In genomic region chr1:203036537-203036936, GRCh38 we compare ENCODE assay signal across 23 cellular contexts. TPM values are rescaled to one million over a fixed set of nuclear protein-coding genes. Genes with fewer than 3 reads are reported as not detected.
DNase-seq lines count a peak whose midpoint lies in the region; ATAC-seq and TF ChIP-seq lines count a peak whose summit lies in the region.
"Had no signal": no experiment of that assay in that cellular context is flagged by ENCODE, and none has a peak within 500 bp of the region (broad histone marks: within the 10 kb centered on the region; RNA-seq: fewer than 3 reads in every experiment).

No MANE protein-coding gene starts in this region.

- POLR2A ChIA-PET in SK-N-SH (lab: Yijun Ruan, JAX): interaction anchor here (0.9 to 1.6 kb wide), 2 partner anchors 9 to 180 kb away, joined by 3 to 7 read pairs; no protein-coding TSS in a partner anchor

- TF ChIP-seq RAD21 in SK-N-SH (IDR thresholded peaks at IDR 0.05; ENCODE audit: low read length): no peak

- H3K4me3 ChIP-seq in SK-N-SH (ENCODE audit: low read depth in 2 of 2, low read length in 1 of 2) (no peak overlapping the region), endodermal cell (ENCODE audit: low read length) (no peak overlapping the region), SJCRH30 (no peak overlapping the region)
- H3K4me3 ChIP-seq: body of pancreas had no signal

- no peak overlapping the region for H2AFZ ChIP-seq in SK-N-SH (ENCODE audit: low read depth)

- H3K27ac Mint-ChIP-seq in endodermal cell: no peak overlapping the region
- H3K27ac Mint-ChIP-seq: activated naive CD8-positive, alpha-beta T cell treated with anti-CD3 and anti-CD28 coated beads, Interleukin-2, amount 10 ng/mL, durations not matched to agents 7 days and 5 days; type B pancreatic cell had no signal

- H3K9me3 Mint-ChIP-seq in endodermal cell: peaks cover 2% of the 10 kb centered on the region
- H3K9me3 Mint-ChIP-seq: activated naive CD8-positive, alpha-beta T cell treated with anti-CD3 and anti-CD28 coated beads, Interleukin-2, amount 10 ng/mL, durations not matched to agents 7 days and 5 days; type B pancreatic cell had no signal

- no peaks in the 10 kb centered on the region for H3K9me3 ChIP-seq in SK-N-SH
- H3K9me3 ChIP-seq in endodermal cell (ENCODE audit: control insufficient read depth, low read length): no peaks in the 10 kb centered on the region
- no peaks in the 10 kb centered on the region for H3K9me3 ChIP-seq in SJCRH30 (replicated peaks)
- H3K9me3 ChIP-seq: body of pancreas, Caco-2, neutrophil had no signal

- H3K27ac ChIP-seq in SK-N-SH (ENCODE audit: low read depth in 2 of 2, low read length in 1 of 2): no peak overlapping the region; a peak in 1 of 4 replicates
- H3K27ac ChIP-seq in endodermal cell (ENCODE audit: low read depth, low read length): no peak overlapping the region
- H3K27ac ChIP-seq in SJCRH30: no peak overlapping the region
- H3K27ac ChIP-seq in foreskin keratinocyte: no peak overlapping the region
- H3K27ac ChIP-seq: body of pancreas, neutrophil had no signal

- DNase-seq in SK-N-SH (peak; percentile 80), GM13976 (ENCODE audit: low spot score) (peak; percentile 23), endodermal cell (peak; percentile 45), retina (peak; percentile 29), SJCRH30 (no peak), foreskin keratinocyte (no peak), foreskin melanocyte (no peak)
- DNase-seq: activated CD4-positive, alpha-beta T cell treated with anti-CD3 and anti-CD28 coated beads, Interleukin-2, amount 50 U/mL, for 1 hour; activated naive CD8-positive, alpha-beta T cell treated with anti-CD3 and anti-CD28 coated beads, Interleukin-2, amount 10 ng/mL, durations not matched to agents 7 days and 5 days; body of pancreas; EL; NCI-H1092; NCI-H2081 had no signal

- H3K79me2 ChIP-seq in SK-N-SH (ENCODE audit: insufficient read depth): no peaks in the 10 kb centered on the region

- H3K36me3 ChIP-seq in SK-N-SH (replicated peaks in 1 of 2; ENCODE audit: control insufficient read depth in 1 of 2, insufficient read depth in 2 of 2, low read length in 1 of 2) (no peaks in the 10 kb centered on the region), endodermal cell (ENCODE audit: control insufficient read depth, insufficient read depth, low read length) (no peaks in the 10 kb centered on the region), SJCRH30 (no peaks in the 10 kb centered on the region)
- H3K36me3 ChIP-seq: neutrophil had no signal

- TF ChIP-seq CTCF in SK-N-SH (IDR thresholded peaks at IDR 0.05) (no peak), GM13976 (IDR thresholded peaks at IDR 0.05; ENCODE audit: borderline replicate concordance, control extremely low read depth, extremely low read depth, insufficient read depth, missing control alignments) (no peak), endodermal cell (conservative IDR thresholded peaks at IDR 0.05) (no peak), foreskin keratinocyte (conservative IDR thresholded peaks at IDR 0.05) (no peak)

- no peaks in the 10 kb centered on the region for H3F3A ChIP-seq in SK-N-SH (replicated peaks; ENCODE audit: insufficient read depth)

- H3K4me1 Mint-ChIP-seq in endodermal cell: peaks cover 20% of the 10 kb centered on the region

- H3K4me3 Mint-ChIP-seq in endodermal cell: no peak overlapping the region
- H3K4me3 Mint-ChIP-seq: activated naive CD8-positive, alpha-beta T cell treated with anti-CD3 and anti-CD28 coated beads, Interleukin-2, amount 10 ng/mL, durations not matched to agents 7 days and 5 days; type B pancreatic cell had no signal

- H3K4me1 ChIP-seq in SK-N-SH (ENCODE audit: control insufficient read depth in 1 of 2, insufficient read depth in 2 of 2, low read depth in 1 of 2, low read length in 1 of 2) (peaks cover 20 to 42% of the 10 kb centered on the region in 2 experiments; a peak in 3 of 4 replicates), endodermal cell (ENCODE audit: control insufficient read depth, insufficient read depth, low read length) (peaks cover 11% of the 10 kb centered on the region), SJCRH30 (peaks cover 57% of the 10 kb centered on the region), foreskin keratinocyte (no peaks in the 10 kb centered on the region)
- H3K4me1 ChIP-seq: body of pancreas had no signal

- H3K9ac ChIP-seq in SK-N-SH: no peak overlapping the region
- H3K9ac ChIP-seq in endodermal cell (ENCODE audit: extremely low read depth, low read length, poor library complexity, severe bottlenecking): no peak overlapping the region

- H4K20me1 ChIP-seq in SK-N-SH (ENCODE audit: insufficient read depth): 0 out of 2 replicates have a peak, but pooled peaks cover 3% of the 10 kb centered on the region

- CTCF ChIA-PET in SK-N-SH (lab: Yijun Ruan, JAX): interaction anchor here (0.9 to 16.3 kb wide), 13 partner anchors 9 to 452 kb away, joined by 3 to 454 read pairs (median 5); partner anchors contain the start of genes ADORA1 and PPFIA4

- WGBS in SK-N-SH (ENCODE audit: low lambda C conversion rate): 38% methylated on average over 1 of the region's 2 CpGs
- WGBS in endodermal cell (ENCODE audit: insufficient coverage in 1 of 2, insufficient read length in 1 of 2), 2 experiments: 50% methylated on average over 2 of the region's 2 CpGs; no CpG with 5 or more reads in 1 of the 2 experiments

- peaks cover 2% of the 10 kb centered on the region for H3K27me3 Mint-ChIP-seq in endodermal cell (ENCODE audit: insufficient read depth)

- TF ChIP-seq EP300 in SK-N-SH (IDR thresholded peaks at IDR 0.05; ENCODE audit: borderline replicate concordance in 1 of 2, low read depth in 1 of 2, low read length in 1 of 2): peak in 1 of 2 experiments; percentile 46; a peak in 1 of 4 replicates

- H3K9me2 ChIP-seq in SK-N-SH: no peaks in the 10 kb centered on the region

- in situ Hi-C loops in GM13976 (cut with MboI; ENCODE audit: low sequenced_read_pairs, unreplicated experiment): no loop called here

- ATAC-seq in SK-N-SH treated with all-trans-retinoic acid at 6 μM for 48 hours: no peak
- no peak for ATAC-seq in foreskin keratinocyte
- ATAC-seq: body of pancreas, left lobe of liver had no signal

- H3K36me3 Mint-ChIP-seq in endodermal cell (ENCODE audit: low read depth): no peaks in the 10 kb centered on the region
- H3K36me3 Mint-ChIP-seq: type B pancreatic cell had no signal

- H3K4me2 ChIP-seq in SK-N-SH: no peak overlapping the region

- H3K27me3 ChIP-seq in SK-N-SH (ENCODE audit: insufficient read depth) (no peaks in the 10 kb centered on the region), endodermal cell (ENCODE audit: control insufficient read depth, insufficient read depth, low read length, poor library complexity, severe bottlenecking) (no peaks in the 10 kb centered on the region), SJCRH30 (no peaks in the 10 kb centered on the region), foreskin keratinocyte (peaks cover 9% of the 10 kb centered on the region)
- H3K27me3 ChIP-seq: body of pancreas, neutrophil had no signal

TF ChIP-seq in SK-N-SH, 30 proteins besides CTCF, POLR2A, EP300 and RAD21:
- 0 out of 2 replicates have a peak, but pooled peaks have one; percentile 7 for TF ChIP-seq RCOR1 (IDR thresholded peaks at IDR 0.05; ENCODE audit: low read length)
- TF ChIP-seq YY1 (IDR thresholded peaks at IDR 0.05; ENCODE audit: low read depth): no peak
- TF ChIP-seq GATA2 (CRISPR knock-in tag; IDR thresholded peaks at IDR 0.05): peak; percentile 67

TF ChIP-seq in SK-N-SH treated with all-trans-retinoic acid at 6 μM for 48 hours, 23 proteins besides CTCF, POLR2A, EP300 and RAD21 (continues in another document):
- no peak for TF ChIP-seq ZFP3 (CRISPR knock-in tag; IDR thresholded peaks at IDR 0.05)

RNA-seq across cellular contexts. Expression of gene PPFIA4, which starts 10.2 kb away (rescaled TPM):
- 4.4 and 5.5 TPM in 2 replicates for polyA plus RNA-seq in SK-N-SH (2012; rRNA removed)
- 1.3 and 2.0 TPM in 2 replicates for polyA plus RNA-seq in SK-N-SH (2012; cell fraction: cytosol; rRNA removed)
- polyA plus RNA-seq in SK-N-SH (2012; cell fraction: nucleus; rRNA removed): 39.4 and 55.6 TPM in 2 replicates
- 10 to 100 TPM in 1 of 2 donors, 1 to 10 TPM in 1; 8.4 to 12.1 TPM for total RNA-seq in endodermal cell
- polyA plus RNA-seq in endodermal cell (2013, experiment 1 of 2): 10.6 TPM
- polyA plus RNA-seq in endodermal cell (2013, experiment 2 of 2): 9.6 TPM
- 13.9 and 21.5 TPM in 2 replicates for total RNA-seq in SJCRH30 (2014; rRNA removed; shearing (Covaris generic))
- total RNA-seq in foreskin keratinocyte: 0.25 and 0.99 TPM in 2 replicates
- 0.11 and 0.12 TPM in 2 replicates for polyA plus RNA-seq in foreskin keratinocyte
- total RNA-seq: body of pancreas had no signal

RNA-seq across cellular contexts. Expression of gene TMEM183A, which starts 29.4 kb away (rescaled TPM):
- polyA plus RNA-seq in SK-N-SH (2012; rRNA removed): 47.9 and 62.2 TPM in 2 replicates
- 43.9 and 55.4 TPM in 2 replicates for polyA plus RNA-seq in SK-N-SH (2012; cell fraction: cytosol; rRNA removed)
- 70.0 and 98.7 TPM in 2 replicates for polyA plus RNA-seq in SK-N-SH (2012; cell fraction: nucleus; rRNA removed)
- total RNA-seq in endodermal cell: 10 to 100 TPM; 88.9 to 89.7 TPM
- 76.9 TPM for polyA plus RNA-seq in endodermal cell (2013, experiment 1 of 2)
- 71.9 TPM for polyA plus RNA-seq in endodermal cell (2013, experiment 2 of 2)
- total RNA-seq in SJCRH30 (2014; rRNA removed; shearing (Covaris generic)): 110 and 121 TPM in 2 replicates
- total RNA-seq in foreskin keratinocyte: 66.7 and 67.8 TPM in 2 replicates
- 40.3 and 48.3 TPM in 2 replicates for polyA plus RNA-seq in foreskin keratinocyte

RNA-seq across cellular contexts. Expression of gene MYOG, which starts 49.3 kb away (rescaled TPM):
- polyA plus RNA-seq in SK-N-SH (2012; rRNA removed) (not detected in 2 replicates), foreskin keratinocyte (not detected in 2 replicates)
- not detected in 2 replicates for polyA plus RNA-seq in SK-N-SH (2012; cell fraction: cytosol; rRNA removed)
- polyA plus RNA-seq in SK-N-SH (2012; cell fraction: nucleus; rRNA removed): not detected in 2 replicates
- total RNA-seq in endodermal cell (not detected), foreskin keratinocyte (not detected in 2 replicates)
- not detected for polyA plus RNA-seq in endodermal cell (2013, experiment 1 of 2)
- not detected for polyA plus RNA-seq in endodermal cell (2013, experiment 2 of 2)
- total RNA-seq in SJCRH30 (2014; rRNA removed; shearing (Covaris generic)): 525 and 538 TPM in 2 replicates
- total RNA-seq: activated naive CD8-positive, alpha-beta T cell treated with anti-CD3 and anti-CD28 coated beads, Interleukin-2, amount 10 ng/mL, durations not matched to agents 7 days and 5 days; body of pancreas; Caco-2; fibroblast of lung; H4; left lobe of liver; NCI-H460; T-helper 2 cell treated with Interferon-gamma antibody and Interleukin-4, amounts not matched to agents 100 ng/mL and 5 ng/mL, for 36 hours had no signal
- polyA plus RNA-seq: BJ, fibroblast of lung had no signal

Comparison
In these comparisons a context has a peak if more than half of its experiments do, and no peak if none do; other contexts are left out.
1. DNase-seq: peak in SK-N-SH (single experiment), GM13976 (single experiment), endodermal cell (single experiment) and retina (single experiment); none in SJCRH30 (0 of 2), foreskin keratinocyte (0 of 2) and foreskin melanocyte (single experiment).
2. RNA of gene MYOG, which starts 49.3 kb away (total RNA-seq): 525 to 538 TPM in SJCRH30; not detected in endodermal cell and not detected in foreskin keratinocyte; every median in the first group is over 100 times any median in the second.